ENCODE assay signal across 18 cellular contexts in the genomic region with DNA sequence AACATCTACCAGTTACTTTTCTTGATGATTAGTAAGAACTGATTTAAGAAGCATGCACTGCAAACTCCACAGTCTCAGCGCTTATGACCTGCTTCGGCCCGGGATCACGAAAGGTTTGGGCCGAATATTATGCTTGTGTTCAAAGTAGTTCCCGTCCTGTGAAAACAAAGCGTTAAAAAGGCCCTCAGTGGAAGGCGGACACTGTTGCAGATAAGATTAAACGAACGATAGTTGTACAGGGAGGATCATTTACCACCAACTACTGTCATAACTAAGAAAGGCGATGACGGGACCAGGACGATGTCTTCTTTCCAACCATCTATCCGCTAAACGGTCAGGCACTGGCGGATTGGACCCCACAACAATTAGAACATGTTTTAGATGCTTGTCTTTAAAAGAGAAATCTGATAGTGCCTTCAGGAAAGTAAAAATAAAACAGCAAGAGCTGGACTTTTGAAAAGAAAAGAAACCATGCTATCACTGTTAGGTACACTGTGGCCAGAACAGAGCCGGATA. TPM values are rescaled to one million over a fixed set of nuclear protein-coding genes. Genes with fewer than 3 reads are reported as not detected.
DNase-seq lines count a peak whose midpoint lies in the region; ATAC-seq and TF ChIP-seq lines count a peak whose summit lies in the region.
"Had no signal": no experiment of that assay in that cellular context is flagged by ENCODE, and none has a peak within 500 bp of the region (broad histone marks: within the 10 kb centered on the region; RNA-seq: fewer than 3 reads in every experiment).

No MANE protein-coding gene starts in this region.

- no peak overlapping the region for H3K27ac ChIP-seq in hepatocyte
- peak overlapping the region; percentile 83 to 96 (median 92) for H3K27ac ChIP-seq in gastrocnemius medialis
- H3K27ac ChIP-seq in GM23248 = no peak overlapping the region
- H3K27ac ChIP-seq: neural progenitor cell had no signal

- H3K27me3 ChIP-seq in hepatocyte (no peaks in the 10 kb centered on the region), gastrocnemius medialis (no peaks in the 10 kb centered on the region), GM23248 (replicated peaks; ENCODE audit: insufficient read depth) (no peaks in the 10 kb centered on the region)
- H3K27me3 ChIP-seq: neural progenitor cell had no signal

- TF ChIP-seq POLR2A in gastrocnemius medialis (IDR thresholded peaks at IDR 0.05) = peak in 1 of 2 donors; percentile 40

- DNase-seq in Right ventricle myocardium inferior (ENCODE audit: missing footprints) (no peak), cardiac septum (ENCODE audit: low spot score) (no peak), hepatocyte (ENCODE audit: low spot score) (no peak), gastrocnemius medialis (no peak), NCI-H345 (lab: John Stamatoyannopoulos, UW) (no peak), GM23248 (no peak)
- DNase-seq: activated CD4-positive, CD25-positive, alpha-beta regulatory T cell treated with anti-CD3 and anti-CD28 coated beads, Interleukin-2, amount 50 U/mL, for 72 hours; activated CD8-positive, alpha-beta memory T cell treated with anti-CD3 and anti-CD28 coated beads for 24 hours; activated T-cell treated with anti-CD3 and anti-CD28 coated beads, Interleukin-2, amount 50 U/mL, for 72 hours; C1 segment of cervical spinal cord; glutamatergic neuron; NCI-H1105 treated with DMSO at 0.1 percent for 48 hours; stimulated activated CD4-positive, alpha-beta T cell treated with anti-CD3 and anti-CD28 coated beads, Interleukin-2, amount 100 ng/mL, for 24 hours; stimulated activated naive CD8-positive, alpha-beta T cell treated with anti-CD3 and anti-CD28 coated beads, Interleukin-15, amount 100 ng/mL, for 72 hours had no signal

- no peak overlapping the region for H3K9ac ChIP-seq in GM23248
- H3K9ac ChIP-seq: neural progenitor cell had no signal

- TF ChIP-seq CTCF in hepatocyte (IDR thresholded peaks at IDR 0.05; ENCODE audit: poor library complexity) (no peak), gastrocnemius medialis (IDR thresholded peaks at IDR 0.05 in 4 of 5, conservative IDR thresholded peaks at IDR 0.05 in 1 of 5) (no peak)

- H2AFZ ChIP-seq in hepatocyte (no peak overlapping the region), GM23248 (no peak overlapping the region)
- H2AFZ ChIP-seq: neural progenitor cell had no signal

- no peaks in the 10 kb centered on the region for H3F3A ChIP-seq in GM23248 (ENCODE audit: insufficient read depth)

- H3K79me2 ChIP-seq in hepatocyte (no peaks in the 10 kb centered on the region), GM23248 (ENCODE audit: insufficient read depth) (no peaks in the 10 kb centered on the region)

- H3K4me2 ChIP-seq in hepatocyte = peak overlapping the region; percentile 30
- no peak overlapping the region for H3K4me2 ChIP-seq in GM23248 (ENCODE audit: unreplicated experiment)
- H3K4me2 ChIP-seq: neural progenitor cell had no signal

- in situ Hi-C loops in gastrocnemius medialis (cut with MboI; ENCODE audit: low sequenced_read_pairs in 4 of 4) (loop anchor here in 2 of 4 donors (10.0 kb wide), 1 partner anchor 71 kb away; no protein-coding TSS in a partner anchor), GM23248 (cut with MboI) (no loop called here)

- WGBS in hepatocyte (ENCODE audit: low lambda C conversion rate, missing lambda C conversion rate) = 86% methylated on average over 17 of the region's 17 CpGs
- 95 to 97% methylated on average over 17 of the region's 17 CpGs for WGBS in GM23248 (ENCODE audit: low coverage in 1 of 2, low lambda C conversion rate in 2 of 2, missing lambda C conversion rate in 2 of 2), 2 experiments

- no peaks in the 10 kb centered on the region for H3K9me3 ChIP-seq in hepatocyte (ENCODE audit: low read depth)
- H3K9me3 ChIP-seq in gastrocnemius medialis = no peaks in the 10 kb centered on the region
- H3K9me3 ChIP-seq in GM23248 (ENCODE audit: low read depth) = no peaks in the 10 kb centered on the region

- ATAC-seq in Right ventricle myocardium inferior (peak; percentile 14), gastrocnemius medialis (peak; percentile 20 to 48), GM21619 (IDR thresholded peaks at IDR 0.05; ENCODE audit: unreplicated experiment) (no peak), GM19395 (IDR thresholded peaks at IDR 0.05; ENCODE audit: unreplicated experiment) (no peak)
- ATAC-seq: activated T-cell treated with anti-CD3 and anti-CD28 coated beads, Interleukin-2, amount 50 U/mL, for 72 hours; stimulated activated naive CD8-positive, alpha-beta T cell treated with anti-CD3 and anti-CD28 coated beads, Interleukin-15, amount 100 ng/mL, for 72 hours had no signal

- no peaks in the 10 kb centered on the region for H3K4me1 ChIP-seq in hepatocyte (ENCODE audit: insufficient read depth)
- H3K4me1 ChIP-seq in gastrocnemius medialis = peaks cover 86 to 92% of the 10 kb centered on the region in 2 donors
- peaks cover 11% of the 10 kb centered on the region for H3K4me1 ChIP-seq in GM23248 (ENCODE audit: insufficient read depth)
- H3K4me1 ChIP-seq: neural progenitor cell had no signal

- H4K20me1 ChIP-seq in hepatocyte (ENCODE audit: insufficient read depth, poor library complexity, severe bottlenecking) (no peaks in the 10 kb centered on the region), GM23248 (ENCODE audit: insufficient read depth) (no peaks in the 10 kb centered on the region)

- no peaks in the 10 kb centered on the region for H3K9me2 ChIP-seq in hepatocyte (replicated peaks; ENCODE audit: insufficient read depth)
- H3K9me2 ChIP-seq in GM23248 (ENCODE audit: insufficient read depth) = no peaks in the 10 kb centered on the region

- no peaks in the 10 kb centered on the region for H3K36me3 ChIP-seq in hepatocyte (replicated peaks; ENCODE audit: insufficient read depth, low read depth)
- H3K36me3 ChIP-seq in gastrocnemius medialis = peaks cover 0 to 39% of the 10 kb centered on the region in 2 donors
- no peaks in the 10 kb centered on the region for H3K36me3 ChIP-seq in GM23248 (ENCODE audit: low read depth)
- H3K36me3 ChIP-seq: neural progenitor cell had no signal

- intact Hi-C loops in Right ventricle myocardium inferior (cut with DNase I) (no loop called here), cardiac septum (cut with DNase I) (loop anchor here (5.0 kb wide), 1 partner anchor 42 kb away; a partner anchor contains a TSS), gastrocnemius medialis (cut with DNase I; ENCODE audit: low total_unique reads) (no loop called here)

- no peak overlapping the region for H3K4me3 ChIP-seq in hepatocyte
- no peak overlapping the region for H3K4me3 ChIP-seq in gastrocnemius medialis
- H3K4me3 ChIP-seq in GM23248 = no peak overlapping the region
- H3K4me3 ChIP-seq: GM12878, neural progenitor cell had no signal

RNA-seq across cellular contexts. Expression of a gene that starts 21.1 kb away (rescaled TPM):
- total RNA-seq in Right ventricle myocardium inferior (281 TPM), cardiac septum (265 TPM), hepatocyte (26.4 and 29.3 TPM in 2 replicates), gastrocnemius medialis (1,000 to 10,000 TPM; 1,062 to 7,224 (median 2,598) TPM)
- polyA plus RNA-seq in hepatocyte (10.0 and 13.8 TPM in 2 replicates), GM23248 (2016; fragmentation: Nextera tagmentation; extraction: Ambion mirVana) (0.51 and 0.69 TPM in 2 replicates)
- 0.25 TPM in 1 of 2 replicates, not detected in the other for total RNA-seq in GM23248 (2014; rRNA removed; shearing (Covaris generic))
- total RNA-seq: GM12878 had no signal

RNA-seq across cellular contexts. Expression of a gene that starts 42.7 kb away (rescaled TPM):
- total RNA-seq in Right ventricle myocardium inferior (1.0 TPM), cardiac septum (0.67 TPM), hepatocyte (0.73 and 3.0 TPM in 2 replicates), gastrocnemius medialis (1 to 10 TPM in 2 of 4 donors, under 1 TPM in 2; 0.97 to 4.1 (median 1.8) TPM)
- polyA plus RNA-seq in hepatocyte (0.16 and 1.8 TPM in 2 replicates), GM23248 (2016; fragmentation: Nextera tagmentation; extraction: Ambion mirVana) (0.13 and 0.44 TPM in 2 replicates)
- total RNA-seq in GM23248 (2014; rRNA removed; shearing (Covaris generic)) = 0.22 and 0.38 TPM in 2 replicates

Comparison
In these comparisons a context has a peak if more than half of its experiments do, and no peak if none do; other contexts are left out.
1. ATAC-seq: peak in Right ventricle myocardium inferior (single experiment) and gastrocnemius medialis (2 of 2); none in GM21619 (single experiment) and GM19395 (single experiment).
2. H3K27ac ChIP-seq: peak in gastrocnemius medialis (4 of 4); none in hepatocyte (single experiment) and GM23248 (single experiment).
3. RNA of a gene that starts 21.1 kb away (total RNA-seq): 1,062 to 7,224 TPM in gastrocnemius medialis, 281 TPM in Right ventricle myocardium inferior (single experiment), 265 TPM in cardiac septum (single experiment) and 26.4 to 29.3 TPM in hepatocyte; 0.25 TPM in GM23248; every median in the first group is over 10 times any median in the second.